Comparison of ENCODE assay signal across 1 cellular context in the genomic region with DNA sequence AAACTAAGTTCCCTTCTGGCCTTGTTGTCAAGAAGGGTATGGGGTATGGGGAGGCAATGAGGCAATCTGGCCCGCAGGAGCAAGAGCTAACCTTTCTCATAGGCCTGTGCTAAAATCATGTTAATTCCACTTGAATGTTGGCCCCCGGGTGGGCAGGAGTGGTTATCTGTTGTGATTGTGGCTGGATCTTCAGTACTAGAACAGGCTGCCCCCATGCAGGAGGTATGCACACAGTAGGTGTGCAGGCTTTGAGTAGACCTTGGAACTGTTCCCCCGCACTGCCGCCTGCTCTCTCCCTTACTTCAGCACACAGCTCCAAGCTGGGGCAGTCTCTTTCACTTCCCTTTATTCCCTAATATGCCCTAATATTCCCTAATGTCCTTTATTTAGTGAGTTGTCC.
TF ChIP-seq lines count a peak whose summit lies in the region.

No MANE protein-coding gene starts in this region.

TF ChIP-seq in WTC11, 78 proteins besides CTCF, POLR2A, EP300 and RAD21:
- TF ChIP-seq, protein P1, sequence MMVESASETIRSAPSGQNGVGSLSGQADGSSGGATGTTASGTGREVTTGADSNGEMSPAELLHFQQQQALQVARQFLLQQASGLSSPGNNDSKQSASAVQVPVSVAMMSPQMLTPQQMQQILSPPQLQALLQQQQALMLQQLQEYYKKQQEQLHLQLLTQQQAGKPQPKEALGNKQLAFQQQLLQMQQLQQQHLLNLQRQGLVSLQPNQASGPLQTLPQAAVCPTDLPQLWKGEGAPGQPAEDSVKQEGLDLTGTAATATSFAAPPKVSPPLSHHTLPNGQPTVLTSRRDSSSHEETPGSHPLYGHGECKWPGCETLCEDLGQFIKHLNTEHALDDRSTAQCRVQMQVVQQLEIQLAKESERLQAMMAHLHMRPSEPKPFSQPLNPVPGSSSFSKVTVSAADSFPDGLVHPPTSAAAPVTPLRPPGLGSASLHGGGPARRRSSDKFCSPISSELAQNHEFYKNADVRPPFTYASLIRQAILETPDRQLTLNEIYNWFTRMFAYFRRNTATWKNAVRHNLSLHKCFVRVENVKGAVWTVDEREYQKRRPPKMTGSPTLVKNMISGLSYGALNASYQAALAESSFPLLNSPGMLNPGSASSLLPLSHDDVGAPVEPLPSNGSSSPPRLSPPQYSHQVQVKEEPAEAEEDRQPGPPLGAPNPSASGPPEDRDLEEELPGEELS (CRISPR knock-in tag; IDR thresholded peaks at IDR 0.05): 0 out of 2 replicates have a peak, but pooled peaks have one; percentile 29
- TF ChIP-seq RELA (CRISPR knock-in tag; IDR thresholded peaks at IDR 0.05; ENCODE audit: borderline replicate concordance): no peak
- TF ChIP-seq TEAD1 (CRISPR knock-in tag; IDR thresholded peaks at IDR 0.05): peak; percentile 56; the same call in 1 of the 2 replicates
- TF ChIP-seq, protein P2, sequence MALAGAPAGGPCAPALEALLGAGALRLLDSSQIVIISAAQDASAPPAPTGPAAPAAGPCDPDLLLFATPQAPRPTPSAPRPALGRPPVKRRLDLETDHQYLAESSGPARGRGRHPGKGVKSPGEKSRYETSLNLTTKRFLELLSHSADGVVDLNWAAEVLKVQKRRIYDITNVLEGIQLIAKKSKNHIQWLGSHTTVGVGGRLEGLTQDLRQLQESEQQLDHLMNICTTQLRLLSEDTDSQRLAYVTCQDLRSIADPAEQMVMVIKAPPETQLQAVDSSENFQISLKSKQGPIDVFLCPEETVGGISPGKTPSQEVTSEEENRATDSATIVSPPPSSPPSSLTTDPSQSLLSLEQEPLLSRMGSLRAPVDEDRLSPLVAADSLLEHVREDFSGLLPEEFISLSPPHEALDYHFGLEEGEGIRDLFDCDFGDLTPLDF (CRISPR knock-in tag; IDR thresholded peaks at IDR 0.05): no peak
